In genomic region chr9:34454571-34455065, GRCh38 we compare ENCODE assay signal across 8 cellular contexts. TPM values are rescaled to one million over a fixed set of nuclear protein-coding genes. Genes with fewer than 3 reads are reported as not detected.
DNase-seq lines count a peak whose midpoint lies in the region; ATAC-seq and TF ChIP-seq lines count a peak whose summit lies in the region.

No MANE protein-coding gene starts in this region.

- no peak for DNase-seq in activated CD4-positive, CD25-positive, alpha-beta regulatory T cell treated with anti-CD3 and anti-CD28 coated beads, Interleukin-2, amount 50 U/mL, for 72 hours
- DNase-seq in HS-27A (ENCODE audit: low read depth) (peak; percentile 54), astrocyte of the cerebellum (ENCODE audit: low read depth) (no peak), neuronal stem cell (ENCODE audit: low spot score) (no peak), omental fat pad (ENCODE audit: low spot score) (no peak)

- H3K79me1 ChIP-seq in neuronal stem cell (ENCODE audit: low read depth, low read length): no peaks in the 10 kb centered on the region

- H3K4ac ChIP-seq in neuronal stem cell (ENCODE audit: low read length): no peak overlapping the region

- H3K27ac ChIP-seq in neuronal stem cell (replicated peaks; ENCODE audit: low read length): no peak overlapping the region

- peak; percentile 25 for TF ChIP-seq CTCF in astrocyte of the cerebellum (IDR thresholded peaks at IDR 0.05; ENCODE audit: low read depth, low read length, missing control alignments)
- no peak for TF ChIP-seq CTCF in omental fat pad (IDR thresholded peaks at IDR 0.05)

- H4K8ac ChIP-seq in neuronal stem cell (ENCODE audit: low read depth, low read length): no peak overlapping the region

- no peak overlapping the region for H3K14ac ChIP-seq in neuronal stem cell (ENCODE audit: low read length)

- H3K36me3 ChIP-seq in neuronal stem cell (replicated peaks in 1 of 2; ENCODE audit: control insufficient read depth in 2 of 2, insufficient read depth in 2 of 2, low read length in 2 of 2): no peaks in the 10 kb centered on the region

- in situ Hi-C loops in astrocyte of the cerebellum (cut with HindIII; ENCODE audit: low sequenced_read_pairs): no loop called here

- H2BK120ac ChIP-seq in neuronal stem cell (ENCODE audit: low read depth, low read length): no peak overlapping the region

- no CpG with 5 or more reads among the region's 3 CpGs for WGBS in neuronal stem cell (ENCODE audit: extremely low coverage in 2 of 2, insufficient read length in 2 of 2, insufficient replicate concordance in 1 of 2), 2 donors

- H3K18ac ChIP-seq in neuronal stem cell (ENCODE audit: low read length): no peak overlapping the region

- H3K27me3 ChIP-seq in neuronal stem cell (ENCODE audit: control insufficient read depth in 3 of 3, insufficient read depth in 3 of 3, low read depth in 1 of 3, low read length in 3 of 3): peaks cover 0 to 8% (median 0%) of the 10 kb centered on the region in 3 experiments

- no peak overlapping the region for H3K4me3 ChIP-seq in astrocyte of the cerebellum (ENCODE audit: low read depth, low read length)
- H3K4me3 ChIP-seq in neuronal stem cell (ENCODE audit: low read length in 2 of 2): no peak overlapping the region

- peak overlapping the region; percentile 38 for H3K9ac ChIP-seq in neuronal stem cell (ENCODE audit: low read depth, low read length, poor library complexity)

- H2AK5ac ChIP-seq in neuronal stem cell (ENCODE audit: low read depth, low read length): no peak overlapping the region

- H2BK15ac ChIP-seq in neuronal stem cell (ENCODE audit: low read length): no peak overlapping the region

- no peaks in the 10 kb centered on the region for H3K9me3 ChIP-seq in neuronal stem cell (replicated peaks in 1 of 2; ENCODE audit: control insufficient read depth in 2 of 2, insufficient read depth in 1 of 2, low read depth in 1 of 2, low read length in 2 of 2)

- no peak overlapping the region for H2BK12ac ChIP-seq in neuronal stem cell (ENCODE audit: low read length)

- no peak overlapping the region for H3K4me2 ChIP-seq in neuronal stem cell (ENCODE audit: insufficient read depth, low read length, poor library complexity, severe bottlenecking)

- no peak overlapping the region for H2AFZ ChIP-seq in neuronal stem cell (ENCODE audit: low read length)

- peaks cover 11 to 25% of the 10 kb centered on the region in 2 donors for H3K4me1 ChIP-seq in neuronal stem cell (ENCODE audit: control insufficient read depth in 2 of 2, insufficient read depth in 1 of 2, low read depth in 1 of 2, low read length in 2 of 2)

- ATAC-seq in activated CD4-positive, CD25-positive, alpha-beta regulatory T cell treated with anti-CD3 and anti-CD28 coated beads, Interleukin-2, amount 50 U/mL, for 24 hours: peak; percentile 40 to 42
- ATAC-seq in GM18858 (IDR thresholded peaks at IDR 0.05; ENCODE audit: unreplicated experiment): no peak
- ATAC-seq in omental fat pad (ENCODE audit: low FRiP score): no peak
- ATAC-seq in HG02588 (IDR thresholded peaks at IDR 0.05; ENCODE audit: unreplicated experiment): no peak

- H3K23ac ChIP-seq in neuronal stem cell (ENCODE audit: low read depth, low read length, poor library complexity): no peak overlapping the region

- no peak overlapping the region for H4K91ac ChIP-seq in neuronal stem cell (ENCODE audit: low read depth, low read length, poor library complexity)

- no peak overlapping the region for H2BK5ac ChIP-seq in neuronal stem cell (ENCODE audit: low read length)

RNA-seq across cellular contexts. Expression of gene FAM219A, which starts 3.8 kb away (rescaled TPM):
- polyA plus RNA-seq in neuronal stem cell (2013, experiment 1 of 2): 6.8 TPM
- polyA plus RNA-seq in neuronal stem cell (2013, experiment 2 of 2): 7.5 TPM
- 10 to 100 TPM in 3 of 4 donors, 1 to 10 TPM in 1; 6.7 to 16.4 (median 13.6) TPM for total RNA-seq in omental fat pad

RNA-seq across cellular contexts. Expression of gene DNAI1, which starts 4.0 kb away (rescaled TPM):
- polyA plus RNA-seq in neuronal stem cell (2013, experiment 1 of 2): 0.99 TPM
- 1.3 TPM for polyA plus RNA-seq in neuronal stem cell (2013, experiment 2 of 2)
- not detected for total RNA-seq in omental fat pad

Comparison
In these comparisons a context has a peak if more than half of its experiments do, and no peak if none do; other contexts are left out.
1. ATAC-seq: peak in activated CD4-positive, CD25-positive, alpha-beta regulatory T cell treated with anti-CD3 and anti-CD28 coated beads, Interleukin-2, amount 50 U/mL, for 24 hours (2 of 2); none in GM18858 (single experiment), omental fat pad (single experiment) and HG02588 (single experiment).